ENCODE assay signal across 2 cellular contexts in genomic region chr3:65356331-65357286, GRCh38.
TF ChIP-seq lines count a peak whose summit lies in the region.

No MANE protein-coding gene starts in this region.

TF ChIP-seq in SK-N-SH, 30 proteins besides CTCF, POLR2A, EP300 and RAD21:
- TF ChIP-seq FOXM1 (IDR thresholded peaks at IDR 0.05; ENCODE audit: low read depth), result no peak
- no peak for TF ChIP-seq USF2 (IDR thresholded peaks at IDR 0.05; ENCODE audit: borderline replicate concordance, low read depth, low read length)
- no peak for TF ChIP-seq ELF1 (IDR thresholded peaks at IDR 0.05)
- TF ChIP-seq IRF3 (IDR thresholded peaks at IDR 0.05; ENCODE audit: low read depth, low read length), result no peak
- TF ChIP-seq NRF1 (IDR thresholded peaks at IDR 0.05; ENCODE audit: low read depth, low read length), result no peak
- TF ChIP-seq TAF1 (IDR thresholded peaks at IDR 0.05; ENCODE audit: borderline replicate concordance, low read depth, low read length), result no peak
- TF ChIP-seq SIN3A (IDR thresholded peaks at IDR 0.05; ENCODE audit: borderline replicate concordance, low read depth, low read length), result no peak
- TF ChIP-seq RFX5 (IDR thresholded peaks at IDR 0.05; ENCODE audit: low read length), result no peak
- no peak for TF ChIP-seq NFIC (IDR thresholded peaks at IDR 0.05; ENCODE audit: borderline replicate concordance)
- TF ChIP-seq CHD2 (IDR thresholded peaks at IDR 0.05; ENCODE audit: low read length, partially characterized antibody), result no peak
- TF ChIP-seq GATA2 (CRISPR knock-in tag; IDR thresholded peaks at IDR 0.05), result no peak
- TF ChIP-seq USF1 (IDR thresholded peaks at IDR 0.05; ENCODE audit: borderline replicate concordance, low read depth), result no peak
- no peak for TF ChIP-seq RXRA (IDR thresholded peaks at IDR 0.05; ENCODE audit: borderline replicate concordance, low read depth)

TF ChIP-seq in SK-N-SH treated with all-trans-retinoic acid at 6 μM for 48 hours, 23 proteins besides CTCF, POLR2A, EP300 and RAD21:
- TF ChIP-seq TCF4 (CRISPR knock-in tag; IDR thresholded peaks at IDR 0.05; ENCODE audit: borderline replicate concordance) (no peak), ZNF8 (CRISPR knock-in tag; IDR thresholded peaks at IDR 0.05) (no peak), ESRRG (CRISPR knock-in tag; IDR thresholded peaks at IDR 0.05) (no peak), SNAI2 (CRISPR knock-in tag; IDR thresholded peaks at IDR 0.05) (no peak)
TF ChIP-seq in SK-N-SH treated with all-trans-retinoic acid at 6 μM for 48 hours: peak in this region for 0.
